Comparison of ENCODE assay signal across 9 cellular contexts in the genomic region with DNA sequence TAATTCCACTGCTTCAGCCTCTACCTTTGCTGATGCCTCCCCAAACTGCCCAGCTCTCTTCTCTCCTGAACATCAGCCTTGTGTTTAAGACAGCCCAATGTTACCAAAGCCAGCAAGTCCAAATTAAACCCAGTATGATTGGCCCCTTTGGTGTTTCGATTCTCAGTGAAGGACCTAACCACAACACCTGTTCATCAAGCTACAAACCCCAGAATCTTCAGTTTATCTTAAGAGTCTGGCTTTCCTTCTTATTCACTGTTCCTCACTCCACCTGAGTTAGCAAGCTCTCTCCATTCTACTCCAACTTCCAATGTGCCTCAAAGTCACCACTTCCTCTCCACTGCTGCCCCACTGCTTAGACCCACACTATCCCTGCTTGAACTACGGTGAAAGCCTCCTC. TPM values are rescaled to one million over a fixed set of nuclear protein-coding genes. Genes with fewer than 3 reads are reported as not detected.
DNase-seq lines count a peak whose midpoint lies in the region; ATAC-seq lines count a peak whose summit lies in the region.
"Had no signal": no experiment of that assay in that cellular context is flagged by ENCODE, and none has a peak within 500 bp of the region (broad histone marks: within the 10 kb centered on the region; RNA-seq: fewer than 3 reads in every experiment).

No MANE protein-coding gene starts in this region.

- H4K91ac ChIP-seq in trophoblast cell (ENCODE audit: low read depth, low read length) = peak overlapping the region; percentile 63

- H3K4ac ChIP-seq in trophoblast cell (ENCODE audit: low read depth, low read length) = no peak overlapping the region

- H3K23ac ChIP-seq in trophoblast cell (ENCODE audit: low read length) = no peak overlapping the region

- no peaks in the 10 kb centered on the region for H3K79me2 ChIP-seq in trophoblast cell (ENCODE audit: control insufficient read depth, insufficient read depth, low read length, poor library complexity)

- H3K27ac Mint-ChIP-seq in activated naive CD4-positive, alpha-beta T cell treated with anti-CD3 and anti-CD28 coated beads, Interleukin-2, amount 50 U/mL, for 72 hours = peak overlapping the region; percentile 6 to 24

- peak overlapping the region; percentile 68 for H2BK5ac ChIP-seq in trophoblast cell (ENCODE audit: low read depth, low read length, poor library complexity)

- H2BK120ac ChIP-seq in trophoblast cell (ENCODE audit: insufficient read depth, low read length, poor library complexity) = peak overlapping the region; percentile 63

- no peak overlapping the region for H3K14ac ChIP-seq in trophoblast cell (ENCODE audit: low read length)

- no peaks in the 10 kb centered on the region for H3K36me3 Mint-ChIP-seq in activated naive CD4-positive, alpha-beta T cell treated with anti-CD3 and anti-CD28 coated beads, Interleukin-2, amount 50 U/mL, for 72 hours

- H3K9ac ChIP-seq in trophoblast cell (ENCODE audit: low read length) = no peak overlapping the region

- H3K4me2 ChIP-seq in trophoblast cell (ENCODE audit: low read length) = no peak overlapping the region

- no peak for DNase-seq in activated naive CD4-positive, alpha-beta T cell treated with anti-CD3 and anti-CD28 coated beads, Interleukin-2, amount 50 U/mL, for 72 hours (ENCODE audit: low spot score in 2 of 2)
- no peak for DNase-seq in activated naive CD4-positive, alpha-beta T cell (lab: John Stamatoyannopoulos, UW)
- DNase-seq in trophoblast cell = no peak
- no peak for DNase-seq in NCI-H1694 (lab: John Stamatoyannopoulos, UW)
- DNase-seq in NCI-H1417 (lab: John Stamatoyannopoulos, UW) = no peak
- no peak for DNase-seq in NK-92 treated with Interleukin-12 subunit alpha and Interleukin-12 subunit beta, amount 100 ng/mL, for 24 hours (lab: John Stamatoyannopoulos, UW)
- DNase-seq: dorsolateral prefrontal cortex had no signal

- peak in 1 of 2 donors; percentile 47 for ATAC-seq in activated naive CD4-positive, alpha-beta T cell treated with anti-CD3 and anti-CD28 coated beads, Interleukin-2, amount 50 U/mL, for 72 hours
- ATAC-seq in GM21825 (IDR thresholded peaks at IDR 0.05; ENCODE audit: unreplicated experiment) (peak; percentile 83), HG03558 (IDR thresholded peaks at IDR 0.05; ENCODE audit: extremely low read depth, unreplicated experiment) (peak; percentile 80)

- no peaks in the 10 kb centered on the region for H3K9me3 Mint-ChIP-seq in activated naive CD4-positive, alpha-beta T cell treated with anti-CD3 and anti-CD28 coated beads, Interleukin-2, amount 50 U/mL, for 72 hours

- no peak overlapping the region for H3K18ac ChIP-seq in trophoblast cell (ENCODE audit: low read length)

- no peak overlapping the region for H3K27ac ChIP-seq in trophoblast cell (ENCODE audit: low read depth, low read length)
- H3K27ac ChIP-seq: dorsolateral prefrontal cortex had no signal

- H4K8ac ChIP-seq in trophoblast cell (ENCODE audit: low read depth, low read length) = peak overlapping the region; percentile 29

- peaks cover 3% of the 10 kb centered on the region for H3K79me1 ChIP-seq in trophoblast cell (ENCODE audit: low read length)

- peaks cover 7 to 17% of the 10 kb centered on the region in 2 experiments for H3K4me1 ChIP-seq in trophoblast cell (ENCODE audit: control insufficient read depth in 1 of 2, insufficient read depth in 2 of 2, low read length in 2 of 2)

- H2AK5ac ChIP-seq in trophoblast cell (ENCODE audit: low read length) = peak overlapping the region; percentile 9

- H3K9me3 ChIP-seq in trophoblast cell (ENCODE audit: insufficient read depth, low read depth, low read length) = no peaks in the 10 kb centered on the region

- peak overlapping the region; percentile 55 for H2BK12ac ChIP-seq in trophoblast cell (ENCODE audit: low read length)

- no peak overlapping the region for H3K4me3 ChIP-seq in trophoblast cell (ENCODE audit: low read depth, low read length)
- H3K4me3 ChIP-seq: dorsolateral prefrontal cortex had no signal

- no peaks in the 10 kb centered on the region for H3K36me3 ChIP-seq in trophoblast cell (ENCODE audit: control insufficient read depth in 1 of 2, insufficient read depth in 2 of 2, low read length in 2 of 2)

- no peak overlapping the region for H4K12ac ChIP-seq in trophoblast cell (ENCODE audit: low read depth, low read length)

- H3K27me3 ChIP-seq in trophoblast cell (ENCODE audit: insufficient read depth, low read length) = no peaks in the 10 kb centered on the region

- WGBS in trophoblast cell (ENCODE audit: extremely low coverage, insufficient coverage, insufficient read length) = no CpG with 5 or more reads among the region's 2 CpGs

- H2AFZ ChIP-seq in trophoblast cell (ENCODE audit: insufficient read depth, low read length, poor library complexity) = no peak overlapping the region

RNA-seq across cellular contexts. Expression of gene ITPKB, which starts 25.5 kb away (rescaled TPM):
- 10 to 100 TPM; 37.5 to 51.3 TPM for total RNA-seq in activated naive CD4-positive, alpha-beta T cell treated with anti-CD3 and anti-CD28 coated beads, Interleukin-2, amount 50 U/mL, for 72 hours
- polyA plus RNA-seq in trophoblast cell (2013) = 5.0 and 5.7 TPM in 2 replicates
